8 cellular contexts compared by ENCODE assay signal in genomic region chr16:21520134-21521047, GRCh38.
DNase-seq lines count a peak whose midpoint lies in the region; TF ChIP-seq lines count a peak whose summit lies in the region.
"Not testable (repeated sequence)": the region's sequence is repeated elsewhere in the genome, so short reads cannot be mapped to it uniquely, and the experiment has no call there.

No MANE protein-coding gene starts in this region.

- TF ChIP-seq POLR2A in Raji (IDR thresholded peaks at IDR 0.05; ENCODE audit: insufficient read depth, low read depth, low read length): peak; percentile 61

- H3K4me3 ChIP-seq in H7 (ENCODE audit: insufficient read depth, low read depth, low read length): peak overlapping the region; percentile 87

- H3K36me3 Mint-ChIP-seq in nephron progenitor cell (ENCODE audit: low read depth): not testable (repeated sequence)
- peaks cover 23% of the 10 kb centered on the region for H3K36me3 Mint-ChIP-seq in stimulated activated naive CD8-positive, alpha-beta T cell treated with anti-CD3 and anti-CD28 coated beads, Interleukin-15, Interleukin-2, amounts not matched to agents 100 ng/mL and 50 ng/mL, for 24 hours (ENCODE audit: low read depth)

- not testable (repeated sequence) for H3K27ac Mint-ChIP-seq in nephron progenitor cell
- H3K27ac Mint-ChIP-seq in stimulated activated naive CD8-positive, alpha-beta T cell treated with anti-CD3 and anti-CD28 coated beads, Interleukin-15, Interleukin-2, amounts not matched to agents 100 ng/mL and 50 ng/mL, for 24 hours: peak overlapping the region; percentile 100

- H3K4me3 Mint-ChIP-seq in nephron progenitor cell: peak overlapping the region; percentile 97
- peak overlapping the region; percentile 97 for H3K4me3 Mint-ChIP-seq in stimulated activated naive CD8-positive, alpha-beta T cell treated with anti-CD3 and anti-CD28 coated beads, Interleukin-15, Interleukin-2, amounts not matched to agents 100 ng/mL and 50 ng/mL, for 24 hours

- not testable (repeated sequence) for H3K27me3 ChIP-seq in H7 (ENCODE audit: control insufficient read depth, insufficient read depth, low read length)

- DNase-seq in ELR (ENCODE audit: low read depth) (peak; percentile 95), H7 (peak; percentile 99), LoVo (ENCODE audit: low spot score) (peak; percentile 94), fibroblast of the conjunctiva (ENCODE audit: low read depth) (peak; percentile 90), nephron progenitor cell (peak; percentile 100)
- peak; percentile 99 for DNase-seq in activated effector memory CD4-positive, alpha-beta T cell treated with anti-CD3 and anti-CD28 coated beads, Interleukin-2, amount 50 U/mL, for 16 hours

- H3K4me1 Mint-ChIP-seq in nephron progenitor cell: peaks cover 46% of the 10 kb centered on the region
- peaks cover 20% of the 10 kb centered on the region for H3K4me1 Mint-ChIP-seq in stimulated activated naive CD8-positive, alpha-beta T cell treated with anti-CD3 and anti-CD28 coated beads, Interleukin-15, Interleukin-2, amounts not matched to agents 100 ng/mL and 50 ng/mL, for 24 hours (ENCODE audit: low read depth)

- TF ChIP-seq CTCF in nephron progenitor cell (IDR thresholded peaks at IDR 0.05): not testable (repeated sequence)

- not testable (repeated sequence) for H3K9me3 Mint-ChIP-seq in nephron progenitor cell; stimulated activated naive CD8-positive, alpha-beta T cell treated with anti-CD3 and anti-CD28 coated beads, Interleukin-15, Interleukin-2, amounts not matched to agents 100 ng/mL and 50 ng/mL, for 24 hours

- not testable (repeated sequence) for H3K36me3 ChIP-seq in H7 (replicated peaks; ENCODE audit: control insufficient read depth, insufficient read depth, low read length)

- not testable (repeated sequence) for H3K27me3 Mint-ChIP-seq in nephron progenitor cell (ENCODE audit: low read depth, poor library complexity); stimulated activated naive CD8-positive, alpha-beta T cell treated with anti-CD3 and anti-CD28 coated beads, Interleukin-15, Interleukin-2, amounts not matched to agents 100 ng/mL and 50 ng/mL, for 24 hours

Comparison
In these comparisons a context has a peak if more than half of its experiments do, and no peak if none do; other contexts are left out.
1. Peak in every context shown above with its lines: DNase-seq and H3K4me3 ChIP-seq.